14 cellular contexts compared by ENCODE assay signal in the genomic region with DNA sequence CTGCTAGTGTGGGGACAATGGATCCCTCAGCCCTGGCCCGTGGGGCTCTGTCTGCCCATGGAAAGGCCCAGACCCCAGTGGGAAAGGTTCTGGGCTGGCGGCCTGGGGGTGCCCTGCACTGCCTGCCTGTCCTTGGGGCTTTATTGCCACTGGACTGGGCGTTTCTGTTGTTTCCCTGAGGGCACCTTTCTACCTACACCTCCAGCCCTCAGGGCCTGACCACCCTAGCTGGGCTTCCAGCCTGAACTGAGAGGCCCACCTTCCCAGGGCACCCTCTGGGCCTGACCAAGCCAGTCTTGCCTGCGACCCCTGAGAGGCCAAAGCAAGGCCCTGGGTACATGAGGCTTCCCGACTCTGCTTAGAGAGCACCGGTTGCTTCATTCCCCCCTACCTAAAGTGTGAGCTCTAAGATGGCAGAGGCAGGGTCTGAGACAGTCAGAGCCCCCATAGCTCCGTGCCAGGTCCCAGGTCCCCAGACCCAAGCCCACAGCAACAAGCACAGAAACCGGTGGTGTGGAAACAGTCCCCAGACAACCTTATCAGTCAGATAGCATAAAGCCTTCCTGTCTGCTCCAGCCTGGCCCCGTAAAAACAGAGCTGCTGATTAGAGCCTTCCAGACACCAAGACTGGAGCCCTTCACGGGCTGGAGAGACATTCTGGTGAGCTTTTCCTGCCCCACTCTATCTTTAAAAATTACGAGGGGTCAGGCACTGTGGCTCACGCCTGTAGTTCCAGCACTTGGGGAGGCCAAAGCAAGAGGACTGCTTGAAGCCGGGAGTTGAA.
A peak's percentile ranks its signal among the peaks of the same experiment; 100 is the strongest.
DNase-seq lines count a peak whose midpoint lies in the region; ATAC-seq and TF ChIP-seq lines count a peak whose summit lies in the region.
"Had no signal": no experiment of that assay in that cellular context is flagged by ENCODE, and none has a peak within 500 bp of the region (broad histone marks: within the 10 kb centered on the region; RNA-seq: fewer than 3 reads in every experiment).

No MANE protein-coding gene starts in this region.

- no peak overlapping the region for H3K27ac ChIP-seq in RWPE2 (ENCODE audit: poor library complexity, severe bottlenecking)
- H3K27ac ChIP-seq: psoas muscle had no signal

- H3K27ac Mint-ChIP-seq in nephron, result peak overlapping the region; percentile 11 to 67 (median 57)
- H3K27ac Mint-ChIP-seq: activated naive CD8-positive, alpha-beta T cell had no signal

- H3K36me3 ChIP-seq in RWPE2 (ENCODE audit: low read depth), result no peaks in the 10 kb centered on the region

- TF ChIP-seq CTCF in RWPE2 (IDR thresholded peaks at IDR 0.05; ENCODE audit: poor library complexity, severe bottlenecking), result no peak
- TF ChIP-seq CTCF in fibroblast of villous mesenchyme (IDR thresholded peaks at IDR 0.05; ENCODE audit: insufficient read depth, low read depth, low read length), result no peak
- no peak for TF ChIP-seq CTCF in nephron (IDR thresholded peaks at IDR 0.05; ENCODE audit: unreplicated experiment in 3 of 3)

- DNase-seq in RWPE2 (ENCODE audit: low spot score) (peak; percentile 69), fibroblast of villous mesenchyme (ENCODE audit: low read depth) (peak; percentile 97), GM03348 (ENCODE audit: low spot score) (no peak)
- no peak for DNase-seq in stimulated activated naive CD4-positive, alpha-beta T cell (lab: John Stamatoyannopoulos, UW)
- DNase-seq: NCI-H1930; NCI-H526 treated with DMSO at 0.1 percent for 48 hours; psoas muscle; stimulated activated CD4-positive, alpha-beta T cell treated with anti-CD3 and anti-CD28 coated beads, Interleukin-4, amount 100 ng/mL, for 24 hours; stimulated activated naive CD4-positive, alpha-beta T cell treated with Interleukin-2 at 50 U/mL for 16 hours had no signal

- H3K27me3 ChIP-seq in RWPE2 (ENCODE audit: insufficient read depth, poor library complexity, severe bottlenecking), result no peaks in the 10 kb centered on the region

- H3K36me3 Mint-ChIP-seq in nephron (ENCODE audit: low read depth), result no peaks in the 10 kb centered on the region
- H3K36me3 Mint-ChIP-seq: activated naive CD8-positive, alpha-beta T cell had no signal

- H3K9me3 ChIP-seq in RWPE2 (ENCODE audit: severe bottlenecking), result no peaks in the 10 kb centered on the region
- H3K9me3 ChIP-seq: psoas muscle had no signal

- peaks cover 3% of the 10 kb centered on the region for H3K9me3 Mint-ChIP-seq in nephron

- no peak overlapping the region for H3K4me3 Mint-ChIP-seq in nephron
- H3K4me3 Mint-ChIP-seq: activated naive CD8-positive, alpha-beta T cell had no signal

- peaks cover 11% of the 10 kb centered on the region for H3K4me1 ChIP-seq in RWPE2 (ENCODE audit: insufficient read depth, poor library complexity, severe bottlenecking)
- H3K4me1 ChIP-seq: psoas muscle had no signal

- H3K27me3 Mint-ChIP-seq in nephron (ENCODE audit: low read depth), result peaks cover 16% of the 10 kb centered on the region
- H3K27me3 Mint-ChIP-seq: activated naive CD8-positive, alpha-beta T cell had no signal

- ATAC-seq in GM21786 (IDR thresholded peaks at IDR 0.05; ENCODE audit: unreplicated experiment) (peak; percentile 1), RWPE2 (ENCODE audit: low read depth) (no peak), HG03354 (IDR thresholded peaks at IDR 0.05; ENCODE audit: poor library complexity, severe bottlenecking, unreplicated experiment) (no peak), HG02840 (IDR thresholded peaks at IDR 0.05; ENCODE audit: low FRiP score, unreplicated experiment) (no peak)
- ATAC-seq: psoas muscle had no signal

- H3K4me3 ChIP-seq in RWPE2 (ENCODE audit: severe bottlenecking) (no peak overlapping the region), fibroblast of villous mesenchyme (ENCODE audit: low read depth, low read length) (no peak overlapping the region)
- H3K4me3 ChIP-seq: psoas muscle had no signal

- H3K4me1 Mint-ChIP-seq in nephron, result no peaks in the 10 kb centered on the region

Comparison
In these comparisons a context has a peak if more than half of its experiments do, and no peak if none do; other contexts are left out.
1. DNase-seq: peak in RWPE2 (single experiment) and fibroblast of villous mesenchyme (single experiment); none in stimulated activated naive CD4-positive, alpha-beta T cell (0 of 6) and GM03348 (single experiment).